ENCODE assay signal across 1 cellular context in the genomic region with DNA sequence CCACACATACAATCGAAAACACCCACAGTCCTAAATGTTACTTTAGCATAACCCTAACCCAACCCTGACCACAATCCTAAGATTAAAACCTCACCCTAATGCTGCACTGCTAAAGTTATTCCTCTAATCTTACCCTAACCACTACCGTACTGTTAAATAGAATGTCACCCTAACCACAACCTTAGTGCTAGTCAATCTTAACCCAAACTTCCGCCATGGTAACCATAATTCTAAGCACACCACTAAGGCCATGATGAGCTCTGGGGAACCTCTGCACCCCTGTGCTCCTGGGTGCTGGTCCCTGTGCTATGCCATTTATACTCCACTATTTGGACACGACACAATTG.
TF ChIP-seq lines count a peak whose summit lies in the region.

No MANE protein-coding gene starts in this region.

TF ChIP-seq in K562, 482 proteins besides CTCF, POLR2A, EP300 and RAD21:
- TF ChIP-seq TEAD2 (tag; IDR thresholded peaks at IDR 0.05) (no peak), ZNF583 (CRISPR knock-in tag; IDR thresholded peaks at IDR 0.05) (no peak), SMARCA4 (IDR thresholded peaks at IDR 0.05) (no peak)
- TF ChIP-seq, protein P1, sequence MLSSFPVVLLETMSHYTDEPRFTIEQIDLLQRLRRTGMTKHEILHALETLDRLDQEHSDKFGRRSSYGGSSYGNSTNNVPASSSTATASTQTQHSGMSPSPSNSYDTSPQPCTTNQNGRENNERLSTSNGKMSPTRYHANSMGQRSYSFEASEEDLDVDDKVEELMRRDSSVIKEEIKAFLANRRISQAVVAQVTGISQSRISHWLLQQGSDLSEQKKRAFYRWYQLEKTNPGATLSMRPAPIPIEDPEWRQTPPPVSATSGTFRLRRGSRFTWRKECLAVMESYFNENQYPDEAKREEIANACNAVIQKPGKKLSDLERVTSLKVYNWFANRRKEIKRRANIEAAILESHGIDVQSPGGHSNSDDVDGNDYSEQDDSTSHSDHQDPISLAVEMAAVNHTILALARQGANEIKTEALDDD (IDR thresholded peaks at IDR 0.05), result peak; percentile 34; the same call in 1 of the 2 replicates
